ENCODE assay signal across 1 cellular context in the genomic region with DNA sequence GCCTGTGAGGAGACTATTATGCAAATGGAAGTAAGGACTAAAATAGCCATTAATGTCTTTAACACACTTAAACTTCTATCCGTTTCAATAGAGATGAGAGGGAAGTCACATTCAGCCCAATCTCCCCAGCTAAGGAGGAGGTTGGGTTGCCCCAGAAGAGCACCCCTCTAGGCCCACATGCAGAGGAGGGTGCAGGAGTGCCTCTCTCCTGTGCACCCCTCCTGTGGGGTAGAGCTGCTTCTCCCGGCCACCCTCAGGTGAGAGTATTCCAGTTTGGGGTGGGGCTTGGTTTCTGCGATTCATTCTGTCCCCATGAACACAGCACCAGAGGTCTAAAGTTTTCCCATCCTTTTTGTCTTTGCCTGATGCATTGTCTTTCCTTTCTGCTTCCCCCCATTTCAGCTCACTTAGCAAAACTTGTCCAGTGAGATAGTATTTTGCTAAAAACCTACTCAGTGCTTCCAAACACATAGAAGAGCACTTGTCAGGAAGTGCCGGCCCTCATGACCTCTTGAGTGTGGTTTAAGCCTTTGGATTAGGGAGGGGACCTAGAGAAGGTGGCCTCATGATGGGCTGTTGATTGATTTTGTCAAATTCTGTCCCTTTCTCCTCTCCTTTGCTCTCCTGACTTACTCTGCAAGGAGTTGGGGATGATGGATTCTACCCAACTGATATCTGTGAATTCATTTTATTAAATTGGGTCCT.
TF ChIP-seq lines count a peak whose summit lies in the region.

No MANE protein-coding gene starts in this region.

TF ChIP-seq in GM23338, 12 proteins besides CTCF, POLR2A, EP300 and RAD21 (continued from another document):
- no peak for TF ChIP-seq ZNF462 (CRISPR knock-in tag; IDR thresholded peaks at IDR 0.05)
- TF ChIP-seq NANOG (IDR thresholded peaks at IDR 0.05; ENCODE audit: borderline replicate concordance): no peak
- no peak for TF ChIP-seq STAT1 (IDR thresholded peaks at IDR 0.05; ENCODE audit: unreplicated experiment)
- TF ChIP-seq POLR2AphosphoS5 (IDR thresholded peaks at IDR 0.05; ENCODE audit: low read depth): no peak
- no peak for TF ChIP-seq ZNF331 (CRISPR knock-in tag; IDR thresholded peaks at IDR 0.05; ENCODE audit: low read depth)
- TF ChIP-seq, protein P1, sequence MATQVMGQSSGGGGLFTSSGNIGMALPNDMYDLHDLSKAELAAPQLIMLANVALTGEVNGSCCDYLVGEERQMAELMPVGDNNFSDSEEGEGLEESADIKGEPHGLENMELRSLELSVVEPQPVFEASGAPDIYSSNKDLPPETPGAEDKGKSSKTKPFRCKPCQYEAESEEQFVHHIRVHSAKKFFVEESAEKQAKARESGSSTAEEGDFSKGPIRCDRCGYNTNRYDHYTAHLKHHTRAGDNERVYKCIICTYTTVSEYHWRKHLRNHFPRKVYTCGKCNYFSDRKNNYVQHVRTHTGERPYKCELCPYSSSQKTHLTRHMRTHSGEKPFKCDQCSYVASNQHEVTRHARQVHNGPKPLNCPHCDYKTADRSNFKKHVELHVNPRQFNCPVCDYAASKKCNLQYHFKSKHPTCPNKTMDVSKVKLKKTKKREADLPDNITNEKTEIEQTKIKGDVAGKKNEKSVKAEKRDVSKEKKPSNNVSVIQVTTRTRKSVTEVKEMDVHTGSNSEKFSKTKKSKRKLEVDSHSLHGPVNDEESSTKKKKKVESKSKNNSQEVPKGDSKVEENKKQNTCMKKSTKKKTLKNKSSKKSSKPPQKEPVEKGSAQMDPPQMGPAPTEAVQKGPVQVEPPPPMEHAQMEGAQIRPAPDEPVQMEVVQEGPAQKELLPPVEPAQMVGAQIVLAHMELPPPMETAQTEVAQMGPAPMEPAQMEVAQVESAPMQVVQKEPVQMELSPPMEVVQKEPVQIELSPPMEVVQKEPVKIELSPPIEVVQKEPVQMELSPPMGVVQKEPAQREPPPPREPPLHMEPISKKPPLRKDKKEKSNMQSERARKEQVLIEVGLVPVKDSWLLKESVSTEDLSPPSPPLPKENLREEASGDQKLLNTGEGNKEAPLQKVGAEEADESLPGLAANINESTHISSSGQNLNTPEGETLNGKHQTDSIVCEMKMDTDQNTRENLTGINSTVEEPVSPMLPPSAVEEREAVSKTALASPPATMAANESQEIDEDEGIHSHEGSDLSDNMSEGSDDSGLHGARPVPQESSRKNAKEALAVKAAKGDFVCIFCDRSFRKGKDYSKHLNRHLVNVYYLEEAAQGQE (IDR thresholded peaks at IDR 0.05; ENCODE audit: unreplicated experiment): no peak
- TF ChIP-seq, protein P2, sequence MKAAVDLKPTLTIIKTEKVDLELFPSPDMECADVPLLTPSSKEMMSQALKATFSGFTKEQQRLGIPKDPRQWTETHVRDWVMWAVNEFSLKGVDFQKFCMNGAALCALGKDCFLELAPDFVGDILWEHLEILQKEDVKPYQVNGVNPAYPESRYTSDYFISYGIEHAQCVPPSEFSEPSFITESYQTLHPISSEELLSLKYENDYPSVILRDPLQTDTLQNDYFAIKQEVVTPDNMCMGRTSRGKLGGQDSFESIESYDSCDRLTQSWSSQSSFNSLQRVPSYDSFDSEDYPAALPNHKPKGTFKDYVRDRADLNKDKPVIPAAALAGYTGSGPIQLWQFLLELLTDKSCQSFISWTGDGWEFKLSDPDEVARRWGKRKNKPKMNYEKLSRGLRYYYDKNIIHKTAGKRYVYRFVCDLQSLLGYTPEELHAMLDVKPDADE (IDR thresholded peaks at IDR 0.05): no peak
- TF ChIP-seq EZH2 (IDR thresholded peaks at IDR 0.05; ENCODE audit: low read depth, unreplicated experiment): no peak
- no peak for TF ChIP-seq JUNB (IDR thresholded peaks at IDR 0.05; ENCODE audit: unreplicated experiment)
